8 cellular contexts compared by ENCODE assay signal in genomic region chr14:60151715-60152114, GRCh38. TPM values are rescaled to one million over a fixed set of nuclear protein-coding genes. Genes with fewer than 3 reads are reported as not detected.
DNase-seq lines count a peak whose midpoint lies in the region; ATAC-seq lines count a peak whose summit lies in the region.

No MANE protein-coding gene starts in this region.

- H3K27ac Mint-ChIP-seq in IgD-negative memory B cell = peak overlapping the region; percentile 80 to 90 (median 81)
- H3K27ac Mint-ChIP-seq in T-helper 2 cell treated with Interferon-gamma antibody and Interleukin-4, amounts not matched to agents 5 μg/mL and 100 μg/mL, for 36 hours = peak overlapping the region; percentile 82

- H3K9me3 Mint-ChIP-seq in IgD-negative memory B cell = no peaks in the 10 kb centered on the region
- no peaks in the 10 kb centered on the region for H3K9me3 Mint-ChIP-seq in T-helper 2 cell treated with Interferon-gamma antibody and Interleukin-4, amounts not matched to agents 5 μg/mL and 100 μg/mL, for 36 hours

- peak; percentile 80 for ATAC-seq in GM21360 (IDR thresholded peaks at IDR 0.05; ENCODE audit: unreplicated experiment)

- H3K4me1 Mint-ChIP-seq in IgD-negative memory B cell = peaks cover 17 to 28% (median 18%) of the 10 kb centered on the region in 3 donors
- peaks cover 36% of the 10 kb centered on the region for H3K4me1 Mint-ChIP-seq in T-helper 2 cell treated with Interferon-gamma antibody and Interleukin-4, amounts not matched to agents 5 μg/mL and 100 μg/mL, for 36 hours (ENCODE audit: low read depth)

- peak overlapping the region in 1 of 4 donors; percentile 12 for H3K4me3 Mint-ChIP-seq in IgD-negative memory B cell
- peak overlapping the region; percentile 47 for H3K4me3 Mint-ChIP-seq in T-helper 2 cell treated with Interferon-gamma antibody and Interleukin-4, amounts not matched to agents 5 μg/mL and 100 μg/mL, for 36 hours

- peaks cover 7% of the 10 kb centered on the region for H3K36me3 Mint-ChIP-seq in IgD-negative memory B cell
- peaks cover 50% of the 10 kb centered on the region for H3K36me3 Mint-ChIP-seq in T-helper 2 cell treated with Interferon-gamma antibody and Interleukin-4, amounts not matched to agents 5 μg/mL and 100 μg/mL, for 36 hours (ENCODE audit: low read depth)

- no peaks in the 10 kb centered on the region for H3K27me3 Mint-ChIP-seq in IgD-negative memory B cell
- H3K27me3 Mint-ChIP-seq in T-helper 2 cell treated with Interferon-gamma antibody and Interleukin-4, amounts not matched to agents 5 μg/mL and 100 μg/mL, for 36 hours (ENCODE audit: low read depth) = no peaks in the 10 kb centered on the region

- DNase-seq in Ammon's horn (ENCODE audit: low spot score) = peak; percentile 92
- peak; percentile 73 for DNase-seq in T-helper 2 cell treated with Interferon-gamma antibody and Interleukin-4, amounts not matched to agents 5 μg/mL and 100 μg/mL, for 36 hours (ENCODE audit: low spot score)
- DNase-seq in amygdala (lab: John Stamatoyannopoulos, UW) = peak in 45 of 56 donors; percentile 11 to 86 (median 51)
- DNase-seq in hypothalamus (lab: John Stamatoyannopoulos, UW) = peak in 33 of 51 donors; percentile 3 to 68 (median 30)
- peak; percentile 61 to 69 for DNase-seq in stimulated activated CD4-positive, alpha-beta T cell treated with anti-CD3 and anti-CD28 coated beads, Interleukin-2, amount 100 ng/mL, for 24 hours
- no peak for DNase-seq in ecto neural progenitor cell (ENCODE audit: low spot score)

RNA-seq across cellular contexts. Expression of gene DHRS7, which starts 13.5 kb away (rescaled TPM):
- 157 TPM for polyA plus RNA-seq in IgD-negative memory B cell

RNA-seq across cellular contexts. Expression of gene PCNX4, which starts 60.0 kb away (rescaled TPM):
- 17.5 TPM for polyA plus RNA-seq in IgD-negative memory B cell
